In the genomic region with DNA sequence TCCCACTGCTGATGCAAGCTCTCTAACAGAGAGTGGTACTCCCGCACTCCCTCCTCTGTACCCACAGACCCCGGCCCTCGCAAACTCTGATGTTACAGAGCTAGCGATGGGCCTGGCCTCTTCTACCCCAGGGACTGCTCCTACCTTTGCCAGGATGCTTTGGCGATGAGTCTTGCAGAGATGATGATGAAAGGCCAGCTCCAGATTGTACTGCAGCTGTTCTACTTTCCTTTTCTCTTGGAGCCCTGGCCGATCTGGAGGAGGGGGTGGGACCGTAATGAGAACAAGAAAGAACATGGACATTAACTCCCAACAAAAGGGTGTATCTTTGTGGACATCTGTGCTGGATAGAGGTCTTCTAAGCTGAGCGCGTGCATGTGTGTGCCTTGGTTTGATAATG, we compare ENCODE assay signal across 27 cellular contexts. TPM values are rescaled to one million over a fixed set of nuclear protein-coding genes. Genes with fewer than 3 reads are reported as not detected.
DNase-seq lines count a peak whose midpoint lies in the region; ATAC-seq and TF ChIP-seq lines count a peak whose summit lies in the region.
"Had no signal": no experiment of that assay in that cellular context is flagged by ENCODE, and none has a peak within 500 bp of the region (broad histone marks: within the 10 kb centered on the region; RNA-seq: fewer than 3 reads in every experiment).

No MANE protein-coding gene starts in this region.

- no peak overlapping the region for H3K4me3 Mint-ChIP-seq in T-helper 17 cell
- H3K4me3 Mint-ChIP-seq: stimulated activated memory B cell treated with anti-CD40 and anti-IgM and Interleukin-4, amounts not matched to agents 10 μg/mL and 1 μg/mL and 100 μg/mL, for 72 hours had no signal

- H3K4me3 ChIP-seq in GM23248 (no peak overlapping the region), gastrocnemius medialis (no peak overlapping the region)
- H3K4me3 ChIP-seq: cardiac muscle cell, SJSA1 had no signal

- H4K20me1 ChIP-seq in GM23248 (ENCODE audit: insufficient read depth) = no peaks in the 10 kb centered on the region

- no peak for TF ChIP-seq POLR2A in gastrocnemius medialis (IDR thresholded peaks at IDR 0.05)

- ATAC-seq in T-helper 17 cell (no peak), gastrocnemius medialis (peak; percentile 75 to 92), HG02610 (IDR thresholded peaks at IDR 0.05; ENCODE audit: unreplicated experiment) (no peak), GM21723 (IDR thresholded peaks at IDR 0.05; ENCODE audit: unreplicated experiment) (no peak)
- ATAC-seq: foreskin keratinocyte; stimulated activated memory B cell treated with anti-CD40 and anti-IgM and Interleukin-4, amounts not matched to agents 10 μg/mL and 1 μg/mL and 100 μg/mL, for 72 hours had no signal

- peaks cover 12% of the 10 kb centered on the region for H3K36me3 Mint-ChIP-seq in T-helper 17 cell (ENCODE audit: low read depth)
- H3K36me3 Mint-ChIP-seq: stimulated activated memory B cell treated with anti-CD40 and anti-IgM and Interleukin-4, amounts not matched to agents 10 μg/mL and 1 μg/mL and 100 μg/mL, for 72 hours had no signal

- H3K27me3 Mint-ChIP-seq in T-helper 17 cell = no peaks in the 10 kb centered on the region

- H3K9me3 ChIP-seq in GM23248 (ENCODE audit: low read depth) (no peaks in the 10 kb centered on the region), T-helper 17 cell (ENCODE audit: control insufficient read depth, low read length, poor library complexity, severe bottlenecking) (no peaks in the 10 kb centered on the region), gastrocnemius medialis (no peaks in the 10 kb centered on the region)
- H3K9me3 ChIP-seq: SJSA1 had no signal

- 33 to 34% methylated on average over 9 of the region's 9 CpGs for WGBS in GM23248 (ENCODE audit: low coverage in 1 of 2, low lambda C conversion rate in 2 of 2, missing lambda C conversion rate in 2 of 2), 2 experiments

- no peaks in the 10 kb centered on the region for H3K36me3 ChIP-seq in GM23248 (ENCODE audit: low read depth)
- H3K36me3 ChIP-seq in gastrocnemius medialis = peaks cover 0 to 49% of the 10 kb centered on the region in 2 donors
- H3K36me3 ChIP-seq: cardiac muscle cell, SJSA1 had no signal

- intact Hi-C loops in gastrocnemius medialis (cut with DNase I; ENCODE audit: low total_unique reads) = no loop called here

- H3K4me2 ChIP-seq in GM23248 (ENCODE audit: unreplicated experiment) = peak overlapping the region; percentile 21

- in situ Hi-C loops in GM23248 (cut with MboI) (no loop called here), gastrocnemius medialis (cut with MboI; ENCODE audit: low sequenced_read_pairs in 4 of 4) (no loop called here)

- H3K4me1 ChIP-seq in GM23248 (ENCODE audit: insufficient read depth) (0 out of 2 replicates have a peak, but pooled peaks cover 8% of the 10 kb centered on the region), gastrocnemius medialis (peaks cover 3 to 23% of the 10 kb centered on the region in 2 donors)
- H3K4me1 ChIP-seq: foreskin keratinocyte had no signal

- DNase-seq in GM23248 = peak; percentile 61
- DNase-seq in T-helper 17 cell = no peak
- DNase-seq in fibroblast of the conjunctiva (ENCODE audit: low read depth) = peak; percentile 20
- DNase-seq in gastrocnemius medialis = peak in 1 of 2 donors; percentile 66
- DNase-seq in NCI-H2227 treated with DMSO at 0.1 percent for 48 hours (lab: John Stamatoyannopoulos, UW) = no peak
- no peak for DNase-seq in NCI-H1694 (lab: John Stamatoyannopoulos, UW)
- DNase-seq: activated CD8-positive, alpha-beta memory T cell treated with anti-CD3 and anti-CD28 coated beads, Interleukin-2, amount 50 U/mL, for 48 hours; activated gamma-delta T cell treated with Interleukin-2 at 50 U/mL for 16 hours; amniotic stem cell; dermis blood vessel endothelial cell; GDM1; NCI-H1105; NCI-H2081; small intestine; stimulated activated CD4-positive, alpha-beta T cell treated with anti-CD3 and anti-CD28 coated beads, Interleukin-2, amount 100 ng/mL, for 24 hours had no signal

- H3F3A ChIP-seq in GM23248 (ENCODE audit: insufficient read depth) = no peaks in the 10 kb centered on the region

- peaks cover 55% of the 10 kb centered on the region for H3K4me1 Mint-ChIP-seq in T-helper 17 cell

- TF ChIP-seq CTCF in gastrocnemius medialis (IDR thresholded peaks at IDR 0.05 in 4 of 5, conservative IDR thresholded peaks at IDR 0.05 in 1 of 5) = no peak

- peak overlapping the region; percentile 79 for H3K27ac Mint-ChIP-seq in T-helper 17 cell
- H3K27ac Mint-ChIP-seq: stimulated activated memory B cell treated with anti-CD40 and anti-IgM and Interleukin-4, amounts not matched to agents 10 μg/mL and 1 μg/mL and 100 μg/mL, for 72 hours had no signal

- no peak overlapping the region for H3K9ac ChIP-seq in GM23248

- H3K27ac ChIP-seq in GM23248 (no peak overlapping the region), gastrocnemius medialis (peak overlapping the region; percentile 33 to 65 (median 44))
- H3K27ac ChIP-seq: cardiac muscle cell, foreskin keratinocyte, SJSA1 had no signal

- H3K27me3 ChIP-seq in GM23248 (replicated peaks; ENCODE audit: insufficient read depth) = peaks cover 11% of the 10 kb centered on the region
- no peaks in the 10 kb centered on the region for H3K27me3 ChIP-seq in gastrocnemius medialis
- H3K27me3 ChIP-seq: cardiac muscle cell had no signal

- no peaks in the 10 kb centered on the region for H3K9me2 ChIP-seq in GM23248 (ENCODE audit: insufficient read depth)

- H3K79me2 ChIP-seq in GM23248 (ENCODE audit: insufficient read depth) = no peaks in the 10 kb centered on the region

- H2AFZ ChIP-seq in GM23248 = peak overlapping the region; percentile 11; the same call in 1 of the 2 replicates

RNA-seq across cellular contexts. Expression of a gene that starts 6.0 kb away (rescaled TPM):
- not detected in 2 replicates for total RNA-seq in GM23248 (2014; rRNA removed; shearing (Covaris generic))
- not detected in 2 replicates for polyA plus RNA-seq in GM23248 (2016; fragmentation: Nextera tagmentation; extraction: Ambion mirVana)
- total RNA-seq in T-helper 17 cell (1 to 10 TPM in 1 of 2 donors, under 1 TPM in 1; 0.77 to 1.6 TPM), gastrocnemius medialis (10 to 100 TPM in 2 of 4 donors, 1 to 10 TPM in 2; 4.2 to 24.5 (median 14.3) TPM)
- total RNA-seq: cardiac muscle cell; dermis blood vessel endothelial cell; endothelial cell of umbilical vein; foreskin keratinocyte; pulmonary artery endothelial cell; SJSA1; T-helper 2 cell treated with Interferon-gamma antibody and Interleukin-4, amounts not matched to agents 100 ng/mL and 5 ng/mL, for 36 hours; temporal lobe had no signal
- polyA plus RNA-seq: cardiac muscle cell, endothelial cell of umbilical vein, foreskin keratinocyte, keratinocyte had no signal

RNA-seq across cellular contexts. Expression of a gene that starts 20.4 kb away (rescaled TPM):
- total RNA-seq in GM23248 (2014; rRNA removed; shearing (Covaris generic)) = not detected in 2 replicates
- polyA plus RNA-seq in GM23248 (2016; fragmentation: Nextera tagmentation; extraction: Ambion mirVana) = not detected in 2 replicates
- total RNA-seq in T-helper 17 cell = 10 to 100 TPM; 38.4 to 42.5 TPM
- total RNA-seq in gastrocnemius medialis = 100 to 1,000 TPM in 3 of 4 donors, 10 to 100 TPM in 1; 61.3 to 251 (median 163) TPM
- total RNA-seq: cardiac muscle cell, endothelial cell of umbilical vein, foreskin keratinocyte, pulmonary artery endothelial cell, SJSA1 had no signal
- polyA plus RNA-seq: cardiac muscle cell, endothelial cell of umbilical vein had no signal

RNA-seq across cellular contexts. Expression of a gene that starts 20.9 kb away (rescaled TPM):
- total RNA-seq in GM23248 (2014; rRNA removed; shearing (Covaris generic)) = 0.38 and 3.6 TPM in 2 replicates
- 1.9 and 2.2 TPM in 2 replicates for polyA plus RNA-seq in GM23248 (2016; fragmentation: Nextera tagmentation; extraction: Ambion mirVana)
- total RNA-seq in T-helper 17 cell = 10 to 100 TPM; 11.3 to 17.7 TPM
- total RNA-seq in gastrocnemius medialis = 1 to 10 TPM; 3.9 to 8.3 (median 4.6) TPM

RNA-seq across cellular contexts. Expression of a gene that starts 28.4 kb away (rescaled TPM):
- 0.13 TPM in 1 of 2 replicates, not detected in the other for total RNA-seq in GM23248 (2014; rRNA removed; shearing (Covaris generic))
- polyA plus RNA-seq in GM23248 (2016; fragmentation: Nextera tagmentation; extraction: Ambion mirVana) = 0.14 and 0.16 TPM in 2 replicates
- 1 to 10 TPM; 1.9 to 2.3 TPM for total RNA-seq in T-helper 17 cell
- not detected for total RNA-seq in gastrocnemius medialis
- total RNA-seq: cardiac muscle cell, dermis blood vessel endothelial cell, endothelial cell of umbilical vein, SJSA1, temporal lobe had no signal
- polyA plus RNA-seq: endothelial cell of umbilical vein had no signal

RNA-seq across cellular contexts. Expression of a gene that starts 42.3 kb away (rescaled TPM):
- total RNA-seq in GM23248 (2014; rRNA removed; shearing (Covaris generic)) = not detected in 2 replicates
- not detected in 2 replicates for polyA plus RNA-seq in GM23248 (2016; fragmentation: Nextera tagmentation; extraction: Ambion mirVana)
- under 1 TPM in 1 of 2 donors, not detected in 1; 0.89 TPM for total RNA-seq in T-helper 17 cell
- not detected for total RNA-seq in gastrocnemius medialis
- total RNA-seq: cardiac muscle cell; endothelial cell of umbilical vein; foreskin keratinocyte; mucosa of gallbladder; pulmonary artery endothelial cell; SJSA1; T-helper 2 cell treated with Interferon-gamma antibody and Interleukin-4, amounts not matched to agents 100 ng/mL and 5 ng/mL, for 36 hours; temporal lobe had no signal
- polyA plus RNA-seq: cardiac muscle cell, endothelial cell of umbilical vein, small intestine had no signal

Comparison
In these comparisons a context has a peak if more than half of its experiments do, and no peak if none do; other contexts are left out.
1. DNase-seq: peak in GM23248 (single experiment) and fibroblast of the conjunctiva (single experiment); none in T-helper 17 cell (0 of 3), NCI-H2227 treated with DMSO at 0.1 percent for 48 hours (single experiment) and NCI-H1694 (single experiment).
2. ATAC-seq: peak in gastrocnemius medialis (2 of 2); none in T-helper 17 cell (single experiment), HG02610 (single experiment) and GM21723 (single experiment).
3. RNA of a gene that starts 20.4 kb away (total RNA-seq): 61.3 to 251 TPM in gastrocnemius medialis and 38.4 to 42.5 TPM in T-helper 17 cell; not detected in GM23248; every median in the first group is over 10 times any median in the second.